ENCODE assay signal across 8 cellular contexts in genomic region chr1:218284377-218284916, GRCh38. TPM values are rescaled to one million over a fixed set of nuclear protein-coding genes. Genes with fewer than 3 reads are reported as not detected.
DNase-seq lines count a peak whose midpoint lies in the region; ATAC-seq lines count a peak whose summit lies in the region.

No MANE protein-coding gene starts in this region.

- H3K27me3 Mint-ChIP-seq in activated naive CD4-positive, alpha-beta T cell treated with anti-CD3 and anti-CD28 coated beads for 36 hours (ENCODE audit: low read depth), result peaks cover 6% of the 10 kb centered on the region

- H3K9me3 ChIP-seq in iPS-15b (ENCODE audit: control insufficient read depth, insufficient read depth, low read length), result no peaks in the 10 kb centered on the region

- H3K4me3 Mint-ChIP-seq in activated naive CD4-positive, alpha-beta T cell treated with anti-CD3 and anti-CD28 coated beads for 36 hours, result peak overlapping the region; percentile 95
- peak overlapping the region; percentile 93 for H3K4me3 Mint-ChIP-seq in stimulated activated effector memory CD8-positive, alpha-beta T cell treated with anti-CD3 and anti-CD28 coated beads, Interleukin-12 subunit alpha, Interleukin-12 subunit beta, amount 100 ng/mL, for 72 hours

- CTCF ChIA-PET in activated naive CD4-positive, alpha-beta T cell treated with anti-CD3 and anti-CD28 coated beads for 36 hours (lab: Charles Lee), result interaction anchor here (0.5 to 1.0 kb wide), 2 partner anchors 10 to 34 kb away, joined by 3 read pairs; no protein-coding TSS in a partner anchor

- H3K4me1 ChIP-seq in iPS-15b (ENCODE audit: control insufficient read depth, insufficient read depth, low read length), result no peaks in the 10 kb centered on the region

- H3K36me3 Mint-ChIP-seq in activated naive CD4-positive, alpha-beta T cell treated with anti-CD3 and anti-CD28 coated beads for 36 hours (ENCODE audit: low read depth), result peaks cover 3% of the 10 kb centered on the region
- H3K36me3 Mint-ChIP-seq in activated naive CD4-positive, alpha-beta T cell treated with anti-CD3 and anti-CD28 coated beads, Interleukin-2, amount 50 U/mL, for 72 hours, result peaks cover 24 to 27% of the 10 kb centered on the region in 2 donors
- H3K36me3 Mint-ChIP-seq in stimulated activated effector memory CD8-positive, alpha-beta T cell treated with anti-CD3 and anti-CD28 coated beads, Interleukin-12 subunit alpha, Interleukin-12 subunit beta, amount 100 ng/mL, for 72 hours, result peaks cover 11% of the 10 kb centered on the region

- H3K4me1 Mint-ChIP-seq in activated naive CD4-positive, alpha-beta T cell treated with anti-CD3 and anti-CD28 coated beads for 36 hours (ENCODE audit: low read depth), result peaks cover 25% of the 10 kb centered on the region
- peaks cover 28% of the 10 kb centered on the region for H3K4me1 Mint-ChIP-seq in stimulated activated effector memory CD8-positive, alpha-beta T cell treated with anti-CD3 and anti-CD28 coated beads, Interleukin-12 subunit alpha, Interleukin-12 subunit beta, amount 100 ng/mL, for 72 hours

- peak overlapping the region; percentile 83 for H3K27ac Mint-ChIP-seq in activated naive CD4-positive, alpha-beta T cell treated with anti-CD3 and anti-CD28 coated beads for 36 hours
- H3K27ac Mint-ChIP-seq in activated naive CD4-positive, alpha-beta T cell treated with anti-CD3 and anti-CD28 coated beads, Interleukin-2, amount 50 U/mL, for 72 hours, result peak overlapping the region; percentile 92 to 99
- peak overlapping the region; percentile 96 for H3K27ac Mint-ChIP-seq in stimulated activated effector memory CD8-positive, alpha-beta T cell treated with anti-CD3 and anti-CD28 coated beads, Interleukin-12 subunit alpha, Interleukin-12 subunit beta, amount 100 ng/mL, for 72 hours

- peak overlapping the region; percentile 81 for H3K4me3 ChIP-seq in iPS-15b (ENCODE audit: low read depth, low read length)

- peaks cover 3% of the 10 kb centered on the region for H3K9me3 Mint-ChIP-seq in activated naive CD4-positive, alpha-beta T cell treated with anti-CD3 and anti-CD28 coated beads for 36 hours
- peaks cover 4 to 5% of the 10 kb centered on the region in 2 donors for H3K9me3 Mint-ChIP-seq in activated naive CD4-positive, alpha-beta T cell treated with anti-CD3 and anti-CD28 coated beads, Interleukin-2, amount 50 U/mL, for 72 hours
- no peaks in the 10 kb centered on the region for H3K9me3 Mint-ChIP-seq in stimulated activated effector memory CD8-positive, alpha-beta T cell treated with anti-CD3 and anti-CD28 coated beads, Interleukin-12 subunit alpha, Interleukin-12 subunit beta, amount 100 ng/mL, for 72 hours

- H3K36me3 ChIP-seq in iPS-15b (ENCODE audit: control insufficient read depth, insufficient read depth, low read length), result no peaks in the 10 kb centered on the region

- ATAC-seq in HG03432 (IDR thresholded peaks at IDR 0.05; ENCODE audit: unreplicated experiment), result peak; percentile 34
- peak; percentile 14 to 19 for ATAC-seq in activated naive CD4-positive, alpha-beta T cell treated with anti-CD3 and anti-CD28 coated beads, Interleukin-2, amount 50 U/mL, for 72 hours
- peak; percentile 33 for ATAC-seq in stimulated activated effector memory CD8-positive, alpha-beta T cell treated with anti-CD3 and anti-CD28 coated beads, Interleukin-12 subunit alpha, Interleukin-12 subunit beta, amount 100 ng/mL, for 72 hours
- ATAC-seq in GM19395 (IDR thresholded peaks at IDR 0.05; ENCODE audit: unreplicated experiment), result no peak

- H3K9ac ChIP-seq in iPS-15b (ENCODE audit: low read depth, low read length), result peak overlapping the region; percentile 76

- intact Hi-C loops in activated naive CD4-positive, alpha-beta T cell treated with anti-CD3 and anti-CD28 coated beads for 36 hours (cut with micrococcal nuclease), result loop anchor here (10.0 kb wide), 1 partner anchor 660 kb away; no protein-coding TSS in a partner anchor

- H3K27me3 ChIP-seq in iPS-15b (ENCODE audit: control insufficient read depth, insufficient read depth, low read length), result no peaks in the 10 kb centered on the region

- DNase-seq in activated naive CD4-positive, alpha-beta T cell treated with anti-CD3 and anti-CD28 coated beads for 36 hours, result no peak
- no peak for DNase-seq in activated naive CD4-positive, alpha-beta T cell treated with Interleukin-2 at 50 U/mL for 16 hours
- DNase-seq in activated naive CD4-positive, alpha-beta T cell treated with anti-CD3 and anti-CD28 coated beads, Interleukin-2, amount 50 U/mL, for 72 hours (ENCODE audit: low spot score in 2 of 2), result no peak
- no peak for DNase-seq in stimulated activated effector memory CD8-positive, alpha-beta T cell treated with anti-CD3 and anti-CD28 coated beads, Interleukin-12 subunit alpha, Interleukin-12 subunit beta, amount 100 ng/mL, for 72 hours (ENCODE audit: low spot score in 2 of 2)
- DNase-seq in effector CD8-positive, alpha-beta T cell (lab: John Stamatoyannopoulos, UW), result no peak

RNA-seq across cellular contexts. Expression of gene RRP15, which starts 0.6 kb away (rescaled TPM):
- 10 to 100 TPM; 12.6 to 13.7 TPM for total RNA-seq in activated naive CD4-positive, alpha-beta T cell treated with anti-CD3 and anti-CD28 coated beads for 36 hours
- total RNA-seq in activated naive CD4-positive, alpha-beta T cell treated with anti-CD3 and anti-CD28 coated beads, Interleukin-2, amount 50 U/mL, for 72 hours, result 10 to 100 TPM in 1 of 2 donors, 1 to 10 TPM in 1; 7.9 to 18.8 TPM
